Comparison of ENCODE assay signal across 8 cellular contexts in genomic region chr6:148972481-148972880, GRCh38.
A peak's percentile ranks its signal among the peaks of the same experiment; 100 is the strongest.
DNase-seq lines count a peak whose midpoint lies in the region; ATAC-seq and TF ChIP-seq lines count a peak whose summit lies in the region.

No MANE protein-coding gene starts in this region.

- H3K4me1 ChIP-seq in CD4-positive, CD25-positive, alpha-beta regulatory T cell (ENCODE audit: control insufficient read depth, insufficient read depth, low read length, poor library complexity, severe bottlenecking), result no peaks in the 10 kb centered on the region

- ATAC-seq in CD4-positive, CD25-positive, alpha-beta regulatory T cell (ENCODE audit: low read depth in 2 of 2), result peak; percentile 88 to 92
- ATAC-seq in GM21619 (IDR thresholded peaks at IDR 0.05; ENCODE audit: unreplicated experiment) (peak; percentile 98), GM19395 (IDR thresholded peaks at IDR 0.05; ENCODE audit: unreplicated experiment) (no peak)

- DNase-seq in CD4-positive, CD25-positive, alpha-beta regulatory T cell, result peak; percentile 5 to 62 (median 14)
- DNase-seq in NCI-H146 treated with DMSO at 0.1 percent for 48 hours (lab: John Stamatoyannopoulos, UW; ENCODE audit: unreplicated experiment), result peak; percentile 94
- peak; percentile 33 to 44 for DNase-seq in activated CD4-positive, alpha-beta T cell treated with anti-CD3 and anti-CD28 coated beads, Interleukin-2, amount 50 U/mL, for 48 hours
- DNase-seq in glutamatergic neuron, result peak; percentile 68
- DNase-seq in stimulated activated CD4-positive, alpha-beta T cell treated with anti-CD3 and anti-CD28 coated beads, Interleukin-2, amount 100 ng/mL, for 4 hours (ENCODE audit: low read depth), result peak; percentile 24
- DNase-seq in HK-2 (ENCODE audit: unreplicated experiment), result no peak

- no peak overlapping the region for H3K4me3 Mint-ChIP-seq in CD4-positive, CD25-positive, alpha-beta regulatory T cell
- no peak overlapping the region for H3K4me3 Mint-ChIP-seq in glutamatergic neuron (ENCODE audit: unreplicated experiment)

- no peaks in the 10 kb centered on the region for H3K36me3 Mint-ChIP-seq in CD4-positive, CD25-positive, alpha-beta regulatory T cell
- H3K36me3 Mint-ChIP-seq in glutamatergic neuron (ENCODE audit: unreplicated experiment), result no peaks in the 10 kb centered on the region

- no peak overlapping the region for H3K4me3 ChIP-seq in CD4-positive, CD25-positive, alpha-beta regulatory T cell (ENCODE audit: low read depth, low read length)

- H3K27me3 ChIP-seq in CD4-positive, CD25-positive, alpha-beta regulatory T cell (ENCODE audit: control insufficient read depth, insufficient read depth, low read length), result peaks cover 3% of the 10 kb centered on the region

- no peak overlapping the region for H3K27ac Mint-ChIP-seq in CD4-positive, CD25-positive, alpha-beta regulatory T cell
- no peak overlapping the region for H3K27ac Mint-ChIP-seq in glutamatergic neuron (ENCODE audit: unreplicated experiment)

- H3K27ac ChIP-seq in CD4-positive, CD25-positive, alpha-beta regulatory T cell (ENCODE audit: insufficient read depth, low read length, poor library complexity, severe bottlenecking), result no peak overlapping the region

- no peaks in the 10 kb centered on the region for H3K36me3 ChIP-seq in CD4-positive, CD25-positive, alpha-beta regulatory T cell (ENCODE audit: control insufficient read depth, insufficient read depth, low read length)

- TF ChIP-seq CTCF in glutamatergic neuron (IDR thresholded peaks at IDR 0.05; ENCODE audit: partially characterized antibody, unreplicated experiment), result no peak

- peaks cover 0 to 3% (median 0%) of the 10 kb centered on the region in 4 donors for H3K4me1 Mint-ChIP-seq in CD4-positive, CD25-positive, alpha-beta regulatory T cell
- peaks cover 13% of the 10 kb centered on the region for H3K4me1 Mint-ChIP-seq in glutamatergic neuron (ENCODE audit: low read depth, unreplicated experiment)

- peaks cover 14% of the 10 kb centered on the region for H3K27me3 Mint-ChIP-seq in CD4-positive, CD25-positive, alpha-beta regulatory T cell
- peaks cover 8% of the 10 kb centered on the region for H3K27me3 Mint-ChIP-seq in glutamatergic neuron (ENCODE audit: unreplicated experiment)

- no peaks in the 10 kb centered on the region for H3K9me3 ChIP-seq in CD4-positive, CD25-positive, alpha-beta regulatory T cell (ENCODE audit: control insufficient read depth in 2 of 2, low read length in 2 of 2)

- H3K9me3 Mint-ChIP-seq in CD4-positive, CD25-positive, alpha-beta regulatory T cell, result peaks cover 0 to 3% (median 0%) of the 10 kb centered on the region in 7 donors
- H3K9me3 Mint-ChIP-seq in glutamatergic neuron (ENCODE audit: unreplicated experiment), result no peaks in the 10 kb centered on the region
